ENCODE assay signal across 1 cellular context in genomic region chr3:48662753-48663488, GRCh38.
TF ChIP-seq lines count a peak whose summit lies in the region.

Gene CELSR3, minus strand, starts transcription at chr3:48662886. Its CDS starts 252 bp downstream, at chr3:48662634.

TF ChIP-seq in endothelial cell of umbilical vein, 7 proteins besides CTCF, POLR2A, EP300 and RAD21 (continued from another document):
- TF ChIP-seq GATA2 (IDR thresholded peaks at IDR 0.05; ENCODE audit: insufficient read depth, insufficient read length, low read depth, low read length) (no peak), MAX (IDR thresholded peaks at IDR 0.05; ENCODE audit: insufficient read depth, insufficient read length) (no peak), POLR2AphosphoS5 (IDR thresholded peaks at IDR 0.05; ENCODE audit: insufficient read depth, low read depth, low read length) (no peak), JUN (IDR thresholded peaks at IDR 0.05; ENCODE audit: borderline replicate concordance, insufficient read depth, insufficient read length, low read depth) (no peak), MYC (IDR thresholded peaks at IDR 0.05; ENCODE audit: low read depth, low read length) (no peak), FOS (IDR thresholded peaks at IDR 0.05; ENCODE audit: borderline replicate concordance, insufficient read depth, low read length) (no peak)
